Comparison of ENCODE assay signal across 8 cellular contexts in the genomic region with DNA sequence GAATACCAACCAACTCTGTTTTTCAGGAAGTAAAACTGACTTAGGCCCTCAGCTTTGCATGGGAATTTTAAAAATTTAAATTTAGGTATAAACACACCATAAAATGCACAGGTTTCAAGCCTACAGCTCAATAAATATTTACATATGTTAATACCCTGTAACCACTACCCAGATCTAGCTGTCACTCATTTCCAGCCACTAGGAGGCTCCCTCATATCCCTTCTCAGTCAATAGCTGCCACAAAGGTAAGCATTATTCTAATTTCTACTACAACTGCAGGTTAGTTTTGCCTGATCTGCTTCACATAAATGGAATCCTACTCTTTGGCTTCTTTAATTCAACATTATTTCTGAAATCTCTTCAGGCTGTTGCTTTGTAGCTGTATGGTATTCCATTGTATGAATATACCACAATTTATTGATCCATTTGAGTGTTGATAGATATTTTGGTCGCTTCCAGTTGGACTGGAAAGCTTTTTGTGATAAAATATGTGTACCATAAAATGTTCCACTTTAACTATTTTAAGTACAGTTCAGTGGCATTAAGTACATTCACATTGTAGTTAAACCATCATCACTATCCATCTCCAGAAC. TPM values are rescaled to one million over a fixed set of nuclear protein-coding genes. Genes with fewer than 3 reads are reported as not detected.
DNase-seq lines count a peak whose midpoint lies in the region; FAIRE-seq and TF ChIP-seq lines count a peak whose summit lies in the region.

No MANE protein-coding gene starts in this region.

- H3K9me2 ChIP-seq in MM.1S (replicated peaks; ENCODE audit: insufficient read depth, low read length) = no peaks in the 10 kb centered on the region

- H3K4me3 Mint-ChIP-seq in activated naive CD4-positive, alpha-beta T cell treated with anti-CD3 and anti-CD28 coated beads for 36 hours = no peak overlapping the region
- no peak overlapping the region for H3K4me3 Mint-ChIP-seq in activated naive CD8-positive, alpha-beta T cell treated with anti-CD3 and anti-CD28 coated beads for 36 hours

- H3F3A ChIP-seq in MM.1S (ENCODE audit: insufficient read depth, low read length) = no peaks in the 10 kb centered on the region

- POLR2A ChIA-PET in endothelial cell of umbilical vein (lab: Charles Lee) = no interaction called here

- H3K79me2 ChIP-seq in MM.1S (ENCODE audit: low read length) (no peaks in the 10 kb centered on the region), endothelial cell of umbilical vein (ENCODE audit: control insufficient read depth, insufficient read depth, low read length) (no peaks in the 10 kb centered on the region)

- no peak for TF ChIP-seq EP300 in transverse colon (IDR thresholded peaks at IDR 0.05; ENCODE audit: low read depth)

- H3K9ac ChIP-seq in MM.1S (ENCODE audit: low read length) = no peak overlapping the region
- H3K9ac ChIP-seq in endothelial cell of umbilical vein (replicated peaks; ENCODE audit: extremely low read depth, insufficient read depth, low read length) = no peak overlapping the region

- H3K4me2 ChIP-seq in MM.1S (ENCODE audit: low read depth, low read length) (no peak overlapping the region), endothelial cell of umbilical vein (ENCODE audit: insufficient read depth, low read length) (no peak overlapping the region)

- no peaks in the 10 kb centered on the region for H3K4me1 Mint-ChIP-seq in activated naive CD4-positive, alpha-beta T cell treated with anti-CD3 and anti-CD28 coated beads for 36 hours (ENCODE audit: low read depth)
- no peaks in the 10 kb centered on the region for H3K4me1 Mint-ChIP-seq in activated naive CD8-positive, alpha-beta T cell treated with anti-CD3 and anti-CD28 coated beads for 36 hours

- H3K36me3 Mint-ChIP-seq in activated naive CD4-positive, alpha-beta T cell treated with anti-CD3 and anti-CD28 coated beads for 36 hours (ENCODE audit: low read depth) = no peaks in the 10 kb centered on the region
- H3K36me3 Mint-ChIP-seq in activated naive CD8-positive, alpha-beta T cell treated with anti-CD3 and anti-CD28 coated beads for 36 hours = no peaks in the 10 kb centered on the region

- H2AFZ ChIP-seq in MM.1S (ENCODE audit: low read length) (no peak overlapping the region), endothelial cell of umbilical vein (ENCODE audit: low read depth, low read length) (no peak overlapping the region)

- H3K36me3 ChIP-seq in MM.1S (replicated peaks; ENCODE audit: insufficient read depth, low read length) = no peaks in the 10 kb centered on the region
- H3K36me3 ChIP-seq in endothelial cell of umbilical vein (ENCODE audit: control insufficient read depth in 2 of 2, extremely low read depth in 1 of 2, insufficient read depth in 2 of 2, low read length in 2 of 2) = no peaks in the 10 kb centered on the region
- no peaks in the 10 kb centered on the region for H3K36me3 ChIP-seq in transverse colon

- H3K4me3 ChIP-seq in MM.1S (ENCODE audit: low read length) (no peak overlapping the region), endothelial cell of umbilical vein (replicated peaks in 1 of 3; ENCODE audit: insufficient read depth in 1 of 3, low read depth in 1 of 3, low read length in 3 of 3) (no peak overlapping the region), transverse colon (no peak overlapping the region)

- no peak for FAIRE-seq in endothelial cell of umbilical vein (lab: Jason Lieb, UNC)

- no peaks in the 10 kb centered on the region for H3K9me3 ChIP-seq in MM.1S (replicated peaks; ENCODE audit: insufficient read depth, low read length)
- no peaks in the 10 kb centered on the region for H3K9me3 ChIP-seq in endothelial cell of umbilical vein (replicated peaks; ENCODE audit: control insufficient read depth, insufficient read depth, low read length)
- H3K9me3 ChIP-seq in transverse colon = peaks cover 3 to 6% of the 10 kb centered on the region in 2 donors

- H3K27me3 ChIP-seq in MM.1S (replicated peaks; ENCODE audit: insufficient read depth, low read length) (no peaks in the 10 kb centered on the region), endothelial cell of umbilical vein (ENCODE audit: control insufficient read depth in 2 of 2, insufficient read depth in 2 of 2, low read length in 2 of 2) (no peaks in the 10 kb centered on the region), transverse colon (no peaks in the 10 kb centered on the region)

- intact Hi-C loops in activated naive CD4-positive, alpha-beta T cell treated with anti-CD3 and anti-CD28 coated beads for 36 hours (cut with micrococcal nuclease) = no loop called here
- intact Hi-C loops in endothelial cell of umbilical vein (cut with micrococcal nuclease) = loop anchor here (1.0 kb wide), 1 partner anchor 1190 kb away; no protein-coding TSS in a partner anchor
- intact Hi-C loops in transverse colon (cut with DNase I; ENCODE audit: low total_unique reads) = no loop called here

- CTCF ChIA-PET in activated naive CD4-positive, alpha-beta T cell treated with anti-CD3 and anti-CD28 coated beads for 36 hours (lab: Charles Lee) = interaction anchor here (0.6 to 1.0 kb wide), 2 partner anchors 119 to 155 kb away, joined by 3 to 4 read pairs; no protein-coding TSS in a partner anchor
- CTCF ChIA-PET in endothelial cell of umbilical vein (lab: Charles Lee) = interaction anchor here (0.7 to 5.4 kb wide), 36 partner anchors 9 to 1882 kb away, joined by 3 to 94 read pairs (median 6); partner anchors contain the start of gene HTR1B

- peak; percentile 61 for TF ChIP-seq CTCF in MM.1S (IDR thresholded peaks at IDR 0.05; ENCODE audit: low read length)
- TF ChIP-seq CTCF in endothelial cell of umbilical vein (IDR thresholded peaks at IDR 0.05; ENCODE audit: extremely low read depth in 1 of 2, insufficient read depth in 1 of 2, low read depth in 1 of 2, low read length in 2 of 2) = peak; percentile 47 to 67
- TF ChIP-seq CTCF in transverse colon (IDR thresholded peaks at IDR 0.05) = peak in 3 of 5 experiments; percentile 22 to 36 (median 30)

- WGBS in transverse colon (ENCODE audit: low coverage in 1 of 2), 2 donors = 71 to 78% methylated on average over 1 of the region's 1 CpG

- no TSS peak for BruUV-seq in endothelial cell of umbilical vein (replicated peaks; lab: Mats Ljungman, UMichigan)

- dilution Hi-C loops in endothelial cell of umbilical vein (cut with MboI; ENCODE audit: extremely low pct_ligation_motif_present, low sequenced_read_pairs) = no loop called here

- H3K27ac ChIP-seq in MM.1S (ENCODE audit: low read length) (no peak overlapping the region), endothelial cell of umbilical vein (ENCODE audit: insufficient read depth, low read depth, low read length) (no peak overlapping the region), transverse colon (no peak overlapping the region)

- no peaks in the 10 kb centered on the region for H4K20me1 ChIP-seq in MM.1S (ENCODE audit: insufficient read depth, low read length)
- H4K20me1 ChIP-seq in endothelial cell of umbilical vein (replicated peaks; ENCODE audit: control insufficient read depth, extremely low read depth, insufficient read depth, low read length) = no peaks in the 10 kb centered on the region

- peaks cover 2% of the 10 kb centered on the region for H3K9me3 Mint-ChIP-seq in activated naive CD4-positive, alpha-beta T cell treated with anti-CD3 and anti-CD28 coated beads for 36 hours
- H3K9me3 Mint-ChIP-seq in activated naive CD8-positive, alpha-beta T cell treated with anti-CD3 and anti-CD28 coated beads for 36 hours = peaks cover 3% of the 10 kb centered on the region

- peak; percentile 10 for DNase-seq in activated naive CD4-positive, alpha-beta T cell treated with anti-CD3 and anti-CD28 coated beads for 36 hours
- DNase-seq in activated naive CD4-positive, alpha-beta T cell (lab: John Stamatoyannopoulos, UW) = no peak
- DNase-seq in MM.1S (peak; percentile 47), endothelial cell of umbilical vein (ENCODE audit: low read depth, low spot score) (peak; percentile 38), transverse colon (no peak), DMS79 (lab: John Stamatoyannopoulos, UW) (no peak), GM19240 (ENCODE audit: insufficient read length, low spot score) (no peak)
- DNase-seq in activated naive CD8-positive, alpha-beta T cell treated with anti-CD3 and anti-CD28 coated beads for 36 hours = no peak

- TF ChIP-seq POLR2A in endothelial cell of umbilical vein (IDR thresholded peaks at IDR 0.05; ENCODE audit: low read depth, low read length) = no peak
- TF ChIP-seq POLR2A in transverse colon (IDR thresholded peaks at IDR 0.05) = no peak

- H3K9me1 ChIP-seq in endothelial cell of umbilical vein (replicated peaks; ENCODE audit: control insufficient read depth, extremely low read depth, insufficient read depth, low read length) = no peaks in the 10 kb centered on the region

- no peaks in the 10 kb centered on the region for H3K4me1 ChIP-seq in MM.1S (ENCODE audit: low read length)
- no peaks in the 10 kb centered on the region for H3K4me1 ChIP-seq in endothelial cell of umbilical vein (ENCODE audit: control insufficient read depth, extremely low read depth, insufficient read depth, low read length)
- no peaks in the 10 kb centered on the region for H3K4me1 ChIP-seq in transverse colon

- H3K27me3 Mint-ChIP-seq in activated naive CD4-positive, alpha-beta T cell treated with anti-CD3 and anti-CD28 coated beads for 36 hours (ENCODE audit: low read depth) = no peaks in the 10 kb centered on the region
- H3K27me3 Mint-ChIP-seq in activated naive CD8-positive, alpha-beta T cell treated with anti-CD3 and anti-CD28 coated beads for 36 hours = no peaks in the 10 kb centered on the region

- no peak overlapping the region for H3K27ac Mint-ChIP-seq in activated naive CD4-positive, alpha-beta T cell treated with anti-CD3 and anti-CD28 coated beads for 36 hours
- H3K27ac Mint-ChIP-seq in activated naive CD8-positive, alpha-beta T cell treated with anti-CD3 and anti-CD28 coated beads for 36 hours = no peak overlapping the region

- in situ Hi-C loops in transverse colon (cut with MboI; ENCODE audit: low pct_ligation_motif_present in 1 of 4, low pct_unique_long_range_greater_than_20kb in 1 of 4, low sequenced_read_pairs in 3 of 4) = no loop called here

TF ChIP-seq in endothelial cell of umbilical vein, 7 proteins besides CTCF, POLR2A, EP300 and RAD21 (continues in another document):
- no peak for TF ChIP-seq POLR2AphosphoS5 (IDR thresholded peaks at IDR 0.05; ENCODE audit: insufficient read depth, low read depth, low read length)

RNA-seq across cellular contexts. Expression of gene MEI4, which starts 32.5 kb away (rescaled TPM):
- total RNA-seq in activated naive CD4-positive, alpha-beta T cell treated with anti-CD3 and anti-CD28 coated beads for 36 hours = not detected
- not detected in 2 replicates for total RNA-seq in endothelial cell of umbilical vein
- not detected in 2 replicates for polyA plus RNA-seq in endothelial cell of umbilical vein
- polyA plus RNA-seq in endothelial cell of umbilical vein (2011; cell fraction: cytosol; rRNA removed) = 0.01 TPM in 1 of 2 replicates, not detected in the other
- not detected in 2 replicates for polyA plus RNA-seq in endothelial cell of umbilical vein (2011; cell fraction: nucleus; rRNA removed)
- 0.07 and 0.08 TPM in 2 replicates for polyA plus RNA-seq in endothelial cell of umbilical vein (2012)
- not detected in 2 replicates for polyA minus RNA-seq in endothelial cell of umbilical vein
- polyA minus RNA-seq in endothelial cell of umbilical vein (2011; cell fraction: cytosol; rRNA and poly(A)+ RNA removed) = not detected
- polyA minus RNA-seq in endothelial cell of umbilical vein (2011; cell fraction: nucleus; rRNA and poly(A)+ RNA removed) = 0.10 TPM in 1 of 2 replicates, not detected in the other
- under 1 TPM in 1 of 4 donors, not detected in 3; under 0.01 TPM for total RNA-seq in transverse colon
- under 1 TPM in 1 of 2 experiments, not detected in 1; 0.04 TPM for total RNA-seq in activated naive CD8-positive, alpha-beta T cell treated with anti-CD3 and anti-CD28 coated beads for 36 hours

Comparison
In these comparisons a context has a peak if more than half of its experiments do, and no peak if none do; other contexts are left out.
1. DNase-seq: peak in activated naive CD4-positive, alpha-beta T cell treated with anti-CD3 and anti-CD28 coated beads for 36 hours (single experiment), MM.1S (single experiment) and endothelial cell of umbilical vein (single experiment); none in activated naive CD4-positive, alpha-beta T cell (0 of 4), transverse colon (single experiment), activated naive CD8-positive, alpha-beta T cell treated with anti-CD3 and anti-CD28 coated beads for 36 hours (single experiment), DMS79 (single experiment) and GM19240 (single experiment).
2. Peak in every context shown above with its lines, with median percentiles within 50 percentile points of each other: CTCF ChIP-seq.